In genomic region chr17:37405955-37406634, GRCh38 we compare ENCODE assay signal across 8 cellular contexts. TPM values are rescaled to one million over a fixed set of nuclear protein-coding genes. Genes with fewer than 3 reads are reported as not detected.
DNase-seq lines count a peak whose midpoint lies in the region; ATAC-seq, FAIRE-seq and TF ChIP-seq lines count a peak whose summit lies in the region.

No MANE protein-coding gene starts in this region.

- H3K4me3 Mint-ChIP-seq in astrocyte (ENCODE audit: unreplicated experiment): peak overlapping the region; percentile 98

- TF ChIP-seq EP300 in tibial nerve (IDR thresholded peaks at IDR 0.05): no peak

- H3K27ac Mint-ChIP-seq in astrocyte (ENCODE audit: unreplicated experiment): peak overlapping the region; percentile 92

- peaks cover 5% of the 10 kb centered on the region for H3K36me3 Mint-ChIP-seq in astrocyte (ENCODE audit: low read depth, unreplicated experiment)

- H3K27me3 ChIP-seq in HUES64 (ENCODE audit: insufficient read depth, low read length) (no peaks in the 10 kb centered on the region), astrocyte (ENCODE audit: insufficient read depth, low read length) (no peaks in the 10 kb centered on the region), left lung (no peaks in the 10 kb centered on the region), tibial nerve (no peaks in the 10 kb centered on the region)

- peaks cover 57% of the 10 kb centered on the region for H3K79me2 ChIP-seq in astrocyte (ENCODE audit: insufficient read depth, low read length)

- intact Hi-C loops in left lung (cut with DNase I): no loop called here

- peak overlapping the region; percentile 87 for H3K4me2 ChIP-seq in astrocyte (ENCODE audit: low read length)

- H2AFZ ChIP-seq in astrocyte (ENCODE audit: low read depth, low read length): peak overlapping the region; percentile 95

- ATAC-seq in GM19324 (IDR thresholded peaks at IDR 0.05; ENCODE audit: low FRiP score, unreplicated experiment) (peak; percentile 31), left lung (peak; percentile 37)

- H3K9ac ChIP-seq in HUES64 (ENCODE audit: low read depth, low read length) (peak overlapping the region; percentile 95), astrocyte (ENCODE audit: low read length) (peak overlapping the region; percentile 87)

- peaks cover 6% of the 10 kb centered on the region for H3K4me1 Mint-ChIP-seq in astrocyte (ENCODE audit: low read depth, unreplicated experiment)

- H3K4me1 ChIP-seq in HUES64 (ENCODE audit: insufficient read depth, low read length) (peaks cover 11% of the 10 kb centered on the region), astrocyte (ENCODE audit: insufficient read depth, low read length) (peaks cover 3% of the 10 kb centered on the region), left lung (peaks cover 5 to 29% of the 10 kb centered on the region in 2 donors), tibial nerve (peaks cover 0 to 29% (median 9%) of the 10 kb centered on the region in 4 donors)

- H3K9me3 Mint-ChIP-seq in astrocyte (ENCODE audit: unreplicated experiment): no peaks in the 10 kb centered on the region

- H3K36me3 ChIP-seq in HUES64 (ENCODE audit: insufficient read depth, low read length) (peaks cover 6% of the 10 kb centered on the region), astrocyte (ENCODE audit: insufficient read depth, low read length) (peaks cover 2% of the 10 kb centered on the region), left lung (peaks cover 0 to 3% of the 10 kb centered on the region in 2 donors), tibial nerve (peaks cover 0 to 6% (median 0%) of the 10 kb centered on the region in 3 donors)

- no peak for FAIRE-seq in astrocyte (lab: Jason Lieb, UNC)

- no peaks in the 10 kb centered on the region for H3K27me3 Mint-ChIP-seq in astrocyte (ENCODE audit: low read depth, unreplicated experiment)

- TF ChIP-seq POLR2A in tibial nerve (IDR thresholded peaks at IDR 0.05): no peak

- H3K4me3 ChIP-seq in AG10803 (ENCODE audit: low read length): peak overlapping the region; percentile 86
- H3K4me3 ChIP-seq in HUES64 (ENCODE audit: low read length): peak overlapping the region; percentile 78
- peak overlapping the region; percentile 90 for H3K4me3 ChIP-seq in astrocyte (ENCODE audit: insufficient read depth, low read depth, low read length)
- peak overlapping the region; percentile 72 to 86 for H3K4me3 ChIP-seq in left lung
- H3K4me3 ChIP-seq in tibial nerve: peak overlapping the region; percentile 65 to 87 (median 78)

- H3K27ac ChIP-seq in HUES64 (ENCODE audit: low read depth, low read length) (peak overlapping the region; percentile 92), astrocyte (ENCODE audit: low read depth, low read length) (peak overlapping the region; percentile 88), left lung (peak overlapping the region; percentile 86 to 93), tibial nerve (peak overlapping the region; percentile 84 to 95 (median 87))

- no peak for TF ChIP-seq CTCF in AG10803 (conservative IDR thresholded peaks at IDR 0.05; ENCODE audit: low read length)
- TF ChIP-seq CTCF in astrocyte (IDR thresholded peaks at IDR 0.05; ENCODE audit: insufficient read depth, low read depth, low read length): no peak
- no peak for TF ChIP-seq CTCF in left lung (IDR thresholded peaks at IDR 0.05)
- no peak for TF ChIP-seq CTCF in tibial nerve (IDR thresholded peaks at IDR 0.05)

- DNase-seq in AG10803 (ENCODE audit: low read depth) (peak; percentile 4), astrocyte (ENCODE audit: low read depth) (no peak), left lung (no peak), tibial nerve (ENCODE audit: low spot score in 2 of 2) (no peak), OCI-M2 (lab: John Stamatoyannopoulos, UW; ENCODE audit: unreplicated experiment) (no peak)
- DNase-seq in activated CD4-positive, CD25-positive, alpha-beta regulatory T cell (lab: John Stamatoyannopoulos, UW): no peak

- WGBS in HUES64: 2% methylated on average over 21 of the region's 21 CpGs
- WGBS in tibial nerve, 2 donors: 1% methylated on average over 19 of the region's 21 CpGs

- H3K9me3 ChIP-seq in HUES64 (ENCODE audit: insufficient read depth, low read depth, low read length) (no peaks in the 10 kb centered on the region), astrocyte (ENCODE audit: insufficient read depth, low read depth, low read length) (no peaks in the 10 kb centered on the region), left lung (no peaks in the 10 kb centered on the region), tibial nerve (no peaks in the 10 kb centered on the region)

- H4K20me1 ChIP-seq in astrocyte (ENCODE audit: insufficient read depth, low read length): peaks cover 7% of the 10 kb centered on the region

RNA-seq across cellular contexts. Expression of gene ACACA, which starts 0.5 kb away (rescaled TPM):
- polyA plus RNA-seq in HUES64 (2013, experiment 1 of 2): 64.8 TPM
- 75.1 TPM for polyA plus RNA-seq in HUES64 (2013, experiment 2 of 2)
- 74.3 and 88.3 TPM in 2 replicates for total RNA-seq in astrocyte
- 100 to 1,000 TPM; 122 to 128 TPM for total RNA-seq in left lung
- 10 to 100 TPM; 30.0 to 69.7 (median 49.9) TPM for total RNA-seq in tibial nerve

RNA-seq across cellular contexts. Expression of gene TADA2A, which starts 0.6 kb away (rescaled TPM):
- 11.5 TPM for polyA plus RNA-seq in HUES64 (2013, experiment 1 of 2)
- polyA plus RNA-seq in HUES64 (2013, experiment 2 of 2): 12.0 TPM
- total RNA-seq in astrocyte (14.0 TPM in 2 replicates), left lung (10 to 100 TPM; 16.3 to 17.9 TPM), tibial nerve (10 to 100 TPM; 17.6 to 74.1 (median 23.5) TPM)

RNA-seq across cellular contexts. Expression of gene C17orf78, which starts 30.3 kb away (rescaled TPM):
- not detected for polyA plus RNA-seq in HUES64 (2013, experiment 1 of 2)
- polyA plus RNA-seq in HUES64 (2013, experiment 2 of 2): not detected
- total RNA-seq in astrocyte: not detected in 2 replicates
- total RNA-seq in left lung: not detected
- total RNA-seq in tibial nerve: not detected
